8 cellular contexts compared by ENCODE assay signal in the genomic region with DNA sequence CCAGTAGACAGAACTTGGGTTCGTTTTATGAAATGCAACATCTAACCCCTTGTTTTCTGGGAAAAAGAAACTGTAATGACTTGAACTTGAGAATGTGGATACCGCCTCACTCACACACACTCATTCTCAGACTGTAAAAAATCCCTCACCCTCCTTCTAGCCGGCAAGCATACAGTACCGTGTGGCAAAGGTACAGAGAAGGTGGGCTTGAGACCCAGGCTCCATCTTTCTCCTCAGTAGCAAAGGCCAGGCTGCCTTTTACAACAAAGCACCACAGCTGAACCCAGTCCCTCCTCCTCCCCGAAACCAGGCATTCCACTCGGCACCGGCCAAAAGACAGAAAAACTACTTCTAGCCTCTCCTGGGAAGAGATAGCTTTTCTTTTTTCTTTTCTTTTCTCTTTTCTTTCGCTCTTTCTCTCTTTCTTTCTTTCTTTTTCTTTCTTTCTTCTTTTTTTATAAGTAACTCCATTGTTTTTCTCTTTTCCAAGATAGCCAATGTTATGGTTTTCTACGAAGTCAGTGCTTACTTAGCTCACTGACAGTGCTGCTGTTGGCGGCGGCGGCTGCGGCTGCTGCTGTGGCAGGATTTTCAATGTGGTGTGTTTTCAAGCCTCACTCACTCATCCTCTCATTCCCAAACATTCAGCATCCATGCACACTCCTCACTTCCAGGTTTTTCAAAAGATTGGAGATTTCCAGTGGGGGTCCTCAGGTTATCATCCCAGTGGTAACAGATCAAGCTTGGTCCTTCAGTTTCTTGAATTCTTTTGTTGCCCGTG. TPM values are rescaled to one million over a fixed set of nuclear protein-coding genes. Genes with fewer than 3 reads are reported as not detected.
DNase-seq lines count a peak whose midpoint lies in the region; ATAC-seq and TF ChIP-seq lines count a peak whose summit lies in the region.
"Not testable (repeated sequence)": the region's sequence is repeated elsewhere in the genome, so short reads cannot be mapped to it uniquely, and the experiment has no call there.

No MANE protein-coding gene starts in this region.

- H3K27me3 ChIP-seq in GM23248 (replicated peaks; ENCODE audit: insufficient read depth) (peaks cover 20% of the 10 kb centered on the region), heart left ventricle (peaks cover 0 to 24% (median 3%) of the 10 kb centered on the region in 9 donors)
- not testable (repeated sequence) for H3K27me3 ChIP-seq in SK-N-SH (ENCODE audit: insufficient read depth); dorsolateral prefrontal cortex; muscle layer of duodenum (ENCODE audit: low read depth, low read length); gastrocnemius medialis

- H3K9ac ChIP-seq in GM23248, SK-N-SH: not testable (repeated sequence)

- not testable (repeated sequence) for H3K36me3 ChIP-seq in GM23248 (ENCODE audit: low read depth); SK-N-SH (replicated peaks in 1 of 2; ENCODE audit: control insufficient read depth in 1 of 2, insufficient read depth in 2 of 2, low read length in 1 of 2); heart left ventricle; muscle layer of duodenum (ENCODE audit: control insufficient read depth in 1 of 2, insufficient read depth in 2 of 2, low read length in 2 of 2); gastrocnemius medialis

- H3K9me2 ChIP-seq in GM23248 (ENCODE audit: insufficient read depth); SK-N-SH: not testable (repeated sequence)

- intact Hi-C loops in activated T-helper 2 cell treated with anti-CD3 and anti-CD28 coated beads, Interferon-gamma antibody, Interleukin-2, Interleukin-4, amounts not matched to agents 10 μg/mL and 5 μg/mL and 100 μg/mL, durations not matched to agents 14 hours and 24 hours and 36 hours (cut with micrococcal nuclease); dorsolateral prefrontal cortex (cut with DNase I); heart left ventricle (cut with DNase I); gastrocnemius medialis (cut with DNase I; ENCODE audit: low total_unique reads): not testable (repeated sequence)

- H3K36me3 Mint-ChIP-seq in activated T-helper 2 cell treated with anti-CD3 and anti-CD28 coated beads, Interferon-gamma antibody, Interleukin-2, Interleukin-4, amounts not matched to agents 10 μg/mL and 5 μg/mL and 100 μg/mL, durations not matched to agents 14 hours and 24 hours and 36 hours (ENCODE audit: low read depth): peaks cover 11% of the 10 kb centered on the region
- not testable (repeated sequence) for H3K36me3 Mint-ChIP-seq in type B pancreatic cell

- not testable (repeated sequence) for H3K4me1 ChIP-seq in GM23248 (ENCODE audit: insufficient read depth); SK-N-SH (ENCODE audit: control insufficient read depth in 1 of 2, insufficient read depth in 2 of 2, low read depth in 1 of 2, low read length in 1 of 2); heart left ventricle; muscle layer of duodenum (ENCODE audit: control insufficient read depth in 1 of 2, insufficient read depth in 2 of 2, low read length in 2 of 2); gastrocnemius medialis

- H3K79me2 ChIP-seq in GM23248 (ENCODE audit: insufficient read depth); SK-N-SH (ENCODE audit: insufficient read depth): not testable (repeated sequence)

- peaks cover 19% of the 10 kb centered on the region for H3K4me1 Mint-ChIP-seq in activated T-helper 2 cell treated with anti-CD3 and anti-CD28 coated beads, Interferon-gamma antibody, Interleukin-2, Interleukin-4, amounts not matched to agents 10 μg/mL and 5 μg/mL and 100 μg/mL, durations not matched to agents 14 hours and 24 hours and 36 hours (ENCODE audit: low read depth)
- not testable (repeated sequence) for H3K4me1 Mint-ChIP-seq in type B pancreatic cell (ENCODE audit: unreplicated experiment)

- in situ Hi-C loops in GM23248 (cut with MboI); gastrocnemius medialis (cut with MboI; ENCODE audit: low sequenced_read_pairs in 4 of 4): not testable (repeated sequence)

- peak overlapping the region; percentile 91 for H2AFZ ChIP-seq in GM23248
- peak overlapping the region; percentile 61 for H2AFZ ChIP-seq in SK-N-SH (ENCODE audit: low read depth)

- H3K4me2 ChIP-seq in GM23248 (ENCODE audit: unreplicated experiment) (peak overlapping the region; percentile 64), SK-N-SH (peak overlapping the region; percentile 51; the same call in 1 of the 2 replicates)

- peaks cover 15% of the 10 kb centered on the region for H3K9me3 Mint-ChIP-seq in activated T-helper 2 cell treated with anti-CD3 and anti-CD28 coated beads, Interferon-gamma antibody, Interleukin-2, Interleukin-4, amounts not matched to agents 10 μg/mL and 5 μg/mL and 100 μg/mL, durations not matched to agents 14 hours and 24 hours and 36 hours
- H3K9me3 Mint-ChIP-seq in type B pancreatic cell: not testable (repeated sequence)

- H3K4me3 Mint-ChIP-seq in activated T-helper 2 cell treated with anti-CD3 and anti-CD28 coated beads, Interferon-gamma antibody, Interleukin-2, Interleukin-4, amounts not matched to agents 10 μg/mL and 5 μg/mL and 100 μg/mL, durations not matched to agents 14 hours and 24 hours and 36 hours (ENCODE audit: low read depth): not testable (repeated sequence)
- H3K4me3 Mint-ChIP-seq in type B pancreatic cell: peak overlapping the region; percentile 11

- not testable (repeated sequence) for H3K9me3 ChIP-seq in GM23248 (ENCODE audit: low read depth); heart left ventricle; muscle layer of duodenum (ENCODE audit: control insufficient read depth in 1 of 2, low read length in 2 of 2); gastrocnemius medialis
- H3K9me3 ChIP-seq in SK-N-SH: peaks cover 15% of the 10 kb centered on the region; the same call in 1 of the 2 replicates

- DNase-seq in GM23248; SK-N-SH; activated T-helper 2 cell treated with anti-CD3 and anti-CD28 coated beads, Interferon-gamma antibody, Interleukin-2, Interleukin-4, amounts not matched to agents 10 μg/mL and 5 μg/mL and 100 μg/mL, durations not matched to agents 14 hours and 24 hours and 36 hours (ENCODE audit: low spot score); dorsolateral prefrontal cortex; heart left ventricle; gastrocnemius medialis; type B pancreatic cell (ENCODE audit: extremely low spot score, unreplicated experiment): not testable (repeated sequence)

- peaks cover 11% of the 10 kb centered on the region for H3K27me3 Mint-ChIP-seq in activated T-helper 2 cell treated with anti-CD3 and anti-CD28 coated beads, Interferon-gamma antibody, Interleukin-2, Interleukin-4, amounts not matched to agents 10 μg/mL and 5 μg/mL and 100 μg/mL, durations not matched to agents 14 hours and 24 hours and 36 hours (ENCODE audit: low read depth)
- peaks cover 18% of the 10 kb centered on the region for H3K27me3 Mint-ChIP-seq in type B pancreatic cell

- H3K27ac Mint-ChIP-seq in activated T-helper 2 cell treated with anti-CD3 and anti-CD28 coated beads, Interferon-gamma antibody, Interleukin-2, Interleukin-4, amounts not matched to agents 10 μg/mL and 5 μg/mL and 100 μg/mL, durations not matched to agents 14 hours and 24 hours and 36 hours: peak overlapping the region; percentile 62
- not testable (repeated sequence) for H3K27ac Mint-ChIP-seq in type B pancreatic cell

- ATAC-seq in heart left ventricle: not testable (repeated sequence)
- ATAC-seq in gastrocnemius medialis: peak in 1 of 2 donors; percentile 19

- not testable (repeated sequence) for TF ChIP-seq EP300 in SK-N-SH (IDR thresholded peaks at IDR 0.05; ENCODE audit: borderline replicate concordance in 1 of 2, low read depth in 1 of 2, low read length in 1 of 2)

- POLR2A ChIA-PET in SK-N-SH (lab: Yijun Ruan, JAX): not testable (repeated sequence)

- WGBS in GM23248 (ENCODE audit: low coverage in 1 of 2, low lambda C conversion rate in 2 of 2, missing lambda C conversion rate in 2 of 2), 2 experiments: 49 to 54% methylated on average over 14 of the region's 14 CpGs
- WGBS in SK-N-SH (ENCODE audit: low lambda C conversion rate): 50% methylated on average over 14 of the region's 14 CpGs
- WGBS in heart left ventricle, 4 donors: 56 to 62% (median 59%) methylated on average over 14 of the region's 14 CpGs

- TF ChIP-seq CTCF in SK-N-SH (IDR thresholded peaks at IDR 0.05); dorsolateral prefrontal cortex (IDR thresholded peaks at IDR 0.05 in 54 of 56, conservative IDR thresholded peaks at IDR 0.05 in 2 of 56; ENCODE audit: low read depth in 1 of 56, partially characterized antibody in 56 of 56); heart left ventricle (IDR thresholded peaks at IDR 0.05); gastrocnemius medialis (IDR thresholded peaks at IDR 0.05 in 4 of 5, conservative IDR thresholded peaks at IDR 0.05 in 1 of 5); type B pancreatic cell (conservative IDR thresholded peaks at IDR 0.05): not testable (repeated sequence)

- CTCF ChIA-PET in SK-N-SH (lab: Yijun Ruan, JAX): interaction anchor here (1.0 kb wide), 1 partner anchor 11 kb away, joined by 5 read pairs; no protein-coding TSS in a partner anchor

- not testable (repeated sequence) for H3K27ac ChIP-seq in GM23248; SK-N-SH (ENCODE audit: low read depth in 2 of 2, low read length in 1 of 2); dorsolateral prefrontal cortex; heart left ventricle; muscle layer of duodenum (ENCODE audit: low read length); gastrocnemius medialis

- H3K4me3 ChIP-seq in GM23248 (peak overlapping the region; percentile 60), SK-N-SH (ENCODE audit: low read depth in 2 of 2, low read length in 1 of 2) (peak overlapping the region in 1 of 2 experiments; percentile 33; a peak in 1 of 4 replicates), dorsolateral prefrontal cortex (peak overlapping the region in 32 of 59 donors; percentile 1 to 53 (median 26)), heart left ventricle (peak overlapping the region in 9 of 12 donors; percentile 10 to 54 (median 32)), muscle layer of duodenum (ENCODE audit: low read depth in 1 of 2, low read length in 2 of 2) (peak overlapping the region; percentile 37 to 53), gastrocnemius medialis (peak overlapping the region; percentile 16 to 51 (median 34))

- not testable (repeated sequence) for H3F3A ChIP-seq in GM23248 (ENCODE audit: insufficient read depth); SK-N-SH (replicated peaks; ENCODE audit: insufficient read depth)

- not testable (repeated sequence) for H4K20me1 ChIP-seq in GM23248 (ENCODE audit: insufficient read depth); SK-N-SH (ENCODE audit: insufficient read depth)

- TF ChIP-seq POLR2A in heart left ventricle (IDR thresholded peaks at IDR 0.05); gastrocnemius medialis (IDR thresholded peaks at IDR 0.05): not testable (repeated sequence)

- not testable (repeated sequence) for TF ChIP-seq RAD21 in SK-N-SH (IDR thresholded peaks at IDR 0.05; ENCODE audit: low read length)

RNA-seq across cellular contexts. Expression of a gene that starts 59.3 kb away (rescaled TPM):
- total RNA-seq in GM23248 (2014; rRNA removed; shearing (Covaris generic)): 8.6 and 11.3 TPM in 2 replicates
- polyA plus RNA-seq in GM23248 (2016; fragmentation: Nextera tagmentation; extraction: Ambion mirVana) (3.5 and 3.6 TPM in 2 replicates), SK-N-SH (2012; rRNA removed) (12.5 and 16.4 TPM in 2 replicates), heart left ventricle (1 to 10 TPM; 3.0 to 3.3 TPM)
- 3.8 and 6.2 TPM in 2 replicates for polyA plus RNA-seq in SK-N-SH (2012; cell fraction: cytosol; rRNA removed)
- 104 and 108 TPM in 2 replicates for polyA plus RNA-seq in SK-N-SH (2012; cell fraction: nucleus; rRNA removed)
- 25.0 and 26.8 TPM in 2 replicates for total RNA-seq in activated T-helper 2 cell treated with anti-CD3 and anti-CD28 coated beads, Interferon-gamma antibody, Interleukin-2, Interleukin-4, amounts not matched to agents 10 μg/mL and 5 μg/mL and 100 μg/mL, durations not matched to agents 14 hours and 24 hours and 36 hours
- total RNA-seq in dorsolateral prefrontal cortex (10 to 100 TPM; 15.2 to 39.8 (median 23.8) TPM), heart left ventricle (1 to 10 TPM; 2.8 to 9.0 (median 3.4) TPM), gastrocnemius medialis (1 to 10 TPM; 3.4 to 7.1 (median 5.5) TPM), type B pancreatic cell (ENCODE audit: low replicate concordance) (12.5 and 19.7 TPM in 2 replicates)
